Comparison of ENCODE assay signal across 14 cellular contexts in genomic region chr1:10768552-10768951, GRCh38.
"Had no signal": no experiment of that assay in that cellular context is flagged by ENCODE, and none has a peak within 500 bp of the region (broad histone marks: within the 10 kb centered on the region; RNA-seq: fewer than 3 reads in every experiment).

No MANE protein-coding gene starts in this region.

- H3K4me1 Mint-ChIP-seq: memory B cell had no signal

- H3K36me3 Mint-ChIP-seq: memory B cell had no signal

- H3K9me3 Mint-ChIP-seq: memory B cell, nephron had no signal

- H3K27ac ChIP-seq: adrenal gland, left ventricle myocardium inferior, sigmoid colon, upper lobe of right lung had no signal

- ATAC-seq: heart left ventricle, upper lobe of right lung had no signal

- H3K27me3 ChIP-seq: adrenal gland, heart left ventricle, sigmoid colon, upper lobe of right lung had no signal

- H3K4me3 ChIP-seq: adrenal gland, heart left ventricle, left ventricle myocardium inferior, sigmoid colon, upper lobe of right lung had no signal

- DNase-seq: activated CD8-positive, alpha-beta memory T cell treated with anti-CD3 and anti-CD28 coated beads for 24 hours; activated naive CD4-positive, alpha-beta T cell treated with anti-CD3 and anti-CD28 coated beads, Interleukin-2, amount 50 U/mL, for 16 hours; activated T-cell treated with anti-CD3 and anti-CD28 coated beads for 4 hours; adrenal gland; caudate nucleus; cortex of kidney; effector CD8-positive, alpha-beta T cell; left ventricle myocardium inferior; sigmoid colon; stimulated activated naive CD4-positive, alpha-beta T cell; upper lobe of right lung had no signal

- H3K9me3 ChIP-seq: adrenal gland, heart left ventricle, left ventricle myocardium inferior, sigmoid colon, upper lobe of right lung had no signal

- H3K4me1 ChIP-seq: adrenal gland had no signal

- H3K27ac Mint-ChIP-seq: memory B cell, nephron had no signal

- H3K4me3 Mint-ChIP-seq: memory B cell, nephron had no signal

- H3K36me3 ChIP-seq: adrenal gland, heart left ventricle, left ventricle myocardium inferior, sigmoid colon, upper lobe of right lung had no signal
